ENCODE assay signal across 9 cellular contexts in genomic region chr22:45503816-45504702, GRCh38. TPM values are rescaled to one million over a fixed set of nuclear protein-coding genes. Genes with fewer than 3 reads are reported as not detected.
DNase-seq lines count a peak whose midpoint lies in the region; ATAC-seq, FAIRE-seq and TF ChIP-seq lines count a peak whose summit lies in the region.
"Had no signal": no experiment of that assay in that cellular context is flagged by ENCODE, and none has a peak within 500 bp of the region (broad histone marks: within the 10 kb centered on the region; RNA-seq: fewer than 3 reads in every experiment).

No MANE protein-coding gene starts in this region.

- no TSS peak for BruUV-seq in HepG2 (replicated peaks; lab: Mats Ljungman, UMichigan)

- peaks cover 63% of the 10 kb centered on the region for H3K4me1 ChIP-seq in HepG2 (ENCODE audit: insufficient read depth, low read length)

- peaks cover 2% of the 10 kb centered on the region for H3K4me1 Mint-ChIP-seq in activated naive CD4-positive, alpha-beta T cell treated with anti-CD3 and anti-CD28 coated beads, Interleukin-2, amount 10 ng/mL, durations not matched to agents 7 days and 5 days
- peaks cover 33% of the 10 kb centered on the region for H3K4me1 Mint-ChIP-seq in type B pancreatic cell (ENCODE audit: unreplicated experiment)

- intact Hi-C loops in HepG2 (cut with micrococcal nuclease; ENCODE audit: unreplicated experiment): loop anchor here (1.0 to 10.0 kb wide), 2 partner anchors 51 to 62 kb away; no protein-coding TSS in a partner anchor

- in situ Hi-C loops in astrocyte of the spinal cord (cut with HindIII; ENCODE audit: low sequenced_read_pairs): no loop called here
- in situ Hi-C loops in HepG2 (cut with HindIII; ENCODE audit: extremely low pct_ligation_motif_present, low pct_unique_long_range_greater_than_20kb): no loop called here

- TF ChIP-seq EP300 in HepG2 (IDR thresholded peaks at IDR 0.05; ENCODE audit: low read depth in 2 of 2, low read length in 2 of 2) (no peak), HepG2 (CRISPR knock-in tag; IDR thresholded peaks at IDR 0.05; ENCODE audit: borderline replicate concordance) (no peak)

- H3K79me2 ChIP-seq in HepG2 (ENCODE audit: insufficient read depth, low read length): peaks cover 52% of the 10 kb centered on the region

- H2AFZ ChIP-seq in HepG2 (ENCODE audit: low read length): no peak overlapping the region

- H3K9me3 ChIP-seq in HepG2 (ENCODE audit: low read length): no peaks in the 10 kb centered on the region

- FAIRE-seq in HepG2 (lab: Jason Lieb, UNC): no peak
- FAIRE-seq: G401.6 had no signal

- H4K20me1 ChIP-seq in HepG2 (ENCODE audit: insufficient read depth, low read length): no peaks in the 10 kb centered on the region

- H3K27me3 ChIP-seq in HepG2 (ENCODE audit: control insufficient read depth in 1 of 2, insufficient read depth in 2 of 2, low read length in 2 of 2): no peaks in the 10 kb centered on the region; a peak in 1 of 5 replicates

- CTCF ChIA-PET in activated naive CD4-positive, alpha-beta T cell treated with anti-CD3 and anti-CD28 coated beads, Interleukin-2, amount 10 ng/mL, durations not matched to agents 7 days and 5 days (lab: Charles Lee): no interaction called here
- CTCF ChIA-PET in HepG2 (lab: Yijun Ruan, JAX; ENCODE audit: low intra/inter-chr PET ratio, low total read pairs): no interaction called here

- peak overlapping the region; percentile 78 for H3K9ac ChIP-seq in HepG2 (ENCODE audit: insufficient read depth, low read depth, low read length)

- peaks cover 78% of the 10 kb centered on the region for H3K27me3 Mint-ChIP-seq in activated naive CD4-positive, alpha-beta T cell treated with anti-CD3 and anti-CD28 coated beads, Interleukin-2, amount 10 ng/mL, durations not matched to agents 7 days and 5 days
- no peaks in the 10 kb centered on the region for H3K27me3 Mint-ChIP-seq in type B pancreatic cell

- peaks cover 0 to 7% of the 10 kb centered on the region in 2 experiments; a peak in 3 of 5 replicates for H3K36me3 ChIP-seq in HepG2 (replicated peaks in 1 of 2; ENCODE audit: control insufficient read depth in 1 of 2, insufficient read depth in 2 of 2, low read length in 2 of 2)

- ATAC-seq in HepG2 (peak; percentile 8), HG03108 (IDR thresholded peaks at IDR 0.05; ENCODE audit: unreplicated experiment) (no peak), HG03095 (IDR thresholded peaks at IDR 0.05; ENCODE audit: unreplicated experiment) (no peak)

- peak overlapping the region; percentile 95 for H3K4me2 ChIP-seq in HepG2 (ENCODE audit: low read depth, low read length)

- H3K4me3 Mint-ChIP-seq in activated naive CD4-positive, alpha-beta T cell treated with anti-CD3 and anti-CD28 coated beads, Interleukin-2, amount 10 ng/mL, durations not matched to agents 7 days and 5 days: no peak overlapping the region
- peak overlapping the region; percentile 94 for H3K4me3 Mint-ChIP-seq in type B pancreatic cell

- H3K27ac Mint-ChIP-seq in activated naive CD4-positive, alpha-beta T cell treated with anti-CD3 and anti-CD28 coated beads, Interleukin-2, amount 10 ng/mL, durations not matched to agents 7 days and 5 days: peak overlapping the region; percentile 28
- peak overlapping the region; percentile 84 for H3K27ac Mint-ChIP-seq in type B pancreatic cell

- POLR2A ChIA-PET in HepG2 (lab: Yijun Ruan, JAX): interaction anchor here (0.7 to 2.6 kb wide), 10 partner anchors 8 to 233 kb away, joined by 3 to 12 read pairs (median 3); no protein-coding TSS in a partner anchor

- no peaks in the 10 kb centered on the region for H3K9me3 Mint-ChIP-seq in activated naive CD4-positive, alpha-beta T cell treated with anti-CD3 and anti-CD28 coated beads, Interleukin-2, amount 10 ng/mL, durations not matched to agents 7 days and 5 days
- H3K9me3 Mint-ChIP-seq in type B pancreatic cell: no peaks in the 10 kb centered on the region

- no peak for TF ChIP-seq RAD21 in HepG2 (CRISPR knock-in tag; IDR thresholded peaks at IDR 0.05)

- H3K27ac ChIP-seq in HepG2 (ENCODE audit: extremely low read length, insufficient read depth, low read length): peak overlapping the region; percentile 73

- H3K4me3 ChIP-seq in astrocyte of the spinal cord (ENCODE audit: low read depth, low read length) (peak overlapping the region; percentile 80), HepG2 (replicated peaks in 1 of 3; ENCODE audit: insufficient read depth in 1 of 3, low read depth in 2 of 3, low read length in 3 of 3) (peak overlapping the region; percentile 82 to 88 (median 82))

- no peak for DNase-seq in activated naive CD4-positive, alpha-beta T cell treated with anti-CD3 and anti-CD28 coated beads, Interleukin-2, amount 10 ng/mL, durations not matched to agents 7 days and 5 days
- no peak for DNase-seq in activated naive CD4-positive, alpha-beta T cell (lab: John Stamatoyannopoulos, UW)
- DNase-seq in astrocyte of the spinal cord (ENCODE audit: low read depth, low spot score) (peak; percentile 78), HepG2 (ENCODE audit: low spot score) (no peak), type B pancreatic cell (ENCODE audit: extremely low spot score, unreplicated experiment) (no peak)
- no peak for DNase-seq in activated CD4-positive, alpha-beta T cell treated with anti-CD3 and anti-CD28 coated beads, Interleukin-2, amount 50 U/mL, for 48 hours

- no peak for TF ChIP-seq CTCF in astrocyte of the spinal cord (IDR thresholded peaks at IDR 0.05; ENCODE audit: low read depth, low read length)
- no peak for TF ChIP-seq CTCF in HepG2 (CRISPR knock-in tag; IDR thresholded peaks at IDR 0.05)
- TF ChIP-seq CTCF in type B pancreatic cell (conservative IDR thresholded peaks at IDR 0.05): no peak

- 5% methylated on average over 11 of the region's 28 CpGs for WGBS in HepG2 (ENCODE audit: low lambda C conversion rate)

- H3K36me3 Mint-ChIP-seq in activated naive CD4-positive, alpha-beta T cell treated with anti-CD3 and anti-CD28 coated beads, Interleukin-2, amount 10 ng/mL, durations not matched to agents 7 days and 5 days: no peaks in the 10 kb centered on the region
- H3K36me3 Mint-ChIP-seq in type B pancreatic cell: peaks cover 4% of the 10 kb centered on the region

- TF ChIP-seq POLR2A in HepG2 (IDR thresholded peaks at IDR 0.05; ENCODE audit: insufficient read depth in 1 of 2, low read depth in 2 of 2, low read length in 2 of 2): 0 out of 4 replicates have a peak, but pooled peaks of 1 of the 2 experiments have one; percentile 27

TF ChIP-seq in HepG2, 621 proteins besides CTCF, POLR2A, EP300 and RAD21 (continues in another document):
- TF ChIP-seq, protein P1, sequence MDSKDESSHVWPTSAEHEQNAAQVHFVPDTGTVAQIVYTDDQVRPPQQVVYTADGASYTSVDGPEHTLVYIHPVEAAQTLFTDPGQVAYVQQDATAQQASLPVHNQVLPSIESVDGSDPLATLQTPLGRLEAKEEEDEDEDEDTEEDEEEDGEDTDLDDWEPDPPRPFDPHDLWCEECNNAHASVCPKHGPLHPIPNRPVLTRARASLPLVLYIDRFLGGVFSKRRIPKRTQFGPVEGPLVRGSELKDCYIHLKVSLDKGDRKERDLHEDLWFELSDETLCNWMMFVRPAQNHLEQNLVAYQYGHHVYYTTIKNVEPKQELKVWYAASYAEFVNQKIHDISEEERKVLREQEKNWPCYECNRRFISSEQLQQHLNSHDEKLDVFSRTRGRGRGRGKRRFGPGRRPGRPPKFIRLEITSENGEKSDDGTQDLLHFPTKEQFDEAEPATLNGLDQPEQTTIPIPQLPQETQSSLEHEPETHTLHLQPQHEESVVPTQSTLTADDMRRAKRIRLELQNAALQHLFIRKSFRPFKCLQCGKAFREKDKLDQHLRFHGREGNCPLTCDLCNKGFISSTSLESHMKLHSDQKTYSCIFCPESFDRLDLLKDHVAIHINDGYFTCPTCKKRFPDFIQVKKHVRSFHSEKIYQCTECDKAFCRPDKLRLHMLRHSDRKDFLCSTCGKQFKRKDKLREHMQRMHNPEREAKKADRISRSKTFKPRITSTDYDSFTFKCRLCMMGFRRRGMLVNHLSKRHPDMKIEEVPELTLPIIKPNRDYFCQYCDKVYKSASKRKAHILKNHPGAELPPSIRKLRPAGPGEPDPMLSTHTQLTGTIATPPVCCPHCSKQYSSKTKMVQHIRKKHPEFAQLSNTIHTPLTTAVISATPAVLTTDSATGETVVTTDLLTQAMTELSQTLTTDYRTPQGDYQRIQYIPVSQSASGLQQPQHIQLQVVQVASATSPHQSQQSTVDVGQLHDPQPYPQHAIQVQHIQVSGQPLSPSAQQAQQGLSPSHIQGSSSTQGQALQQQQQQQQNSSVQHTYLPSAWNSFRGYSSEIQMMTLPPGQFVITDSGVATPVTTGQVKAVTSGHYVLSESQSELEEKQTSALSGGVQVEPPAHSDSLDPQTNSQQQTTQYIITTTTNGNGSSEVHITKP (CRISPR knock-in tag; IDR thresholded peaks at IDR 0.05; ENCODE audit: low read depth): no peak
- TF ChIP-seq ARID2 (CRISPR knock-in tag; IDR thresholded peaks at IDR 0.05; ENCODE audit: borderline replicate concordance): 0 out of 2 replicates have a peak, but pooled peaks have one; percentile 60

RNA-seq across cellular contexts. Expression of gene FBLN1, which starts 1.4 kb away (rescaled TPM):
- total RNA-seq in HepG2 (2016; rRNA removed; fragmentation: Illumina TruSeq; extraction: Trizol) (21.6 and 37.3 TPM in 2 replicates), type B pancreatic cell (ENCODE audit: low replicate concordance) (121 and 271 TPM in 2 replicates)
- total RNA-seq in HepG2 (2016; cell fraction: cytosol; rRNA removed; fragmentation: Illumina TruSeq; extraction: Trizol; ENCODE audit: low read depth): 8.8 and 10.2 TPM in 2 replicates
- total RNA-seq in HepG2 (2016; cell fraction: insoluble cytoplasmic fraction; rRNA removed; fragmentation: Illumina TruSeq; extraction: Trizol): 17.3 and 38.6 TPM in 2 replicates
- 18.8 and 20.1 TPM in 2 replicates for total RNA-seq in HepG2 (2016; cell fraction: membrane; rRNA removed; fragmentation: Illumina TruSeq; extraction: Trizol)
- 59.3 and 79.5 TPM in 2 replicates for total RNA-seq in HepG2 (2016; cell fraction: nucleus; rRNA removed; fragmentation: Illumina TruSeq; extraction: Trizol)
- polyA plus RNA-seq in HepG2 (2011; rRNA removed): 103 and 108 TPM in 2 replicates
- 113 and 152 TPM in 2 replicates for polyA plus RNA-seq in HepG2 (2011; cell fraction: cytosol; rRNA removed)
- polyA plus RNA-seq in HepG2 (2011; cell fraction: nucleus; rRNA removed): 98.0 and 115 TPM in 2 replicates
- polyA plus RNA-seq in HepG2 (2012): 98.1 and 136 TPM in 2 replicates
- polyA plus RNA-seq in HepG2 (2016; cell fraction: cytosol; fragmentation: Illumina TruSeq; extraction: Trizol; ENCODE audit: low read depth): 21.8 and 25.0 TPM in 2 replicates
- 38.9 and 51.0 TPM in 2 replicates for polyA plus RNA-seq in HepG2 (2016; cell fraction: insoluble cytoplasmic fraction; fragmentation: Illumina TruSeq; extraction: Trizol; ENCODE audit: low read depth)
- polyA plus RNA-seq in HepG2 (2016; cell fraction: membrane; fragmentation: Illumina TruSeq; extraction: Trizol; ENCODE audit: low read depth): 28.4 and 31.5 TPM in 2 replicates
- 173 and 175 TPM in 2 replicates for polyA plus RNA-seq in HepG2 (2016; cell fraction: nucleus; fragmentation: Illumina TruSeq; extraction: Trizol; ENCODE audit: insufficient read depth, low read depth)
- polyA minus RNA-seq in HepG2 (2011; rRNA and poly(A)+ RNA removed; ENCODE audit: low replicate concordance): 21.3 and 128 TPM in 2 replicates
- polyA minus RNA-seq in HepG2 (2011; cell fraction: cytosol; rRNA and poly(A)+ RNA removed): 68.7 and 81.8 TPM in 2 replicates
- 30.7 and 34.8 TPM in 2 replicates for polyA minus RNA-seq in HepG2 (2011; cell fraction: nucleus; rRNA and poly(A)+ RNA removed)
